Comparison of ENCODE assay signal across 16 cellular contexts in the genomic region with DNA sequence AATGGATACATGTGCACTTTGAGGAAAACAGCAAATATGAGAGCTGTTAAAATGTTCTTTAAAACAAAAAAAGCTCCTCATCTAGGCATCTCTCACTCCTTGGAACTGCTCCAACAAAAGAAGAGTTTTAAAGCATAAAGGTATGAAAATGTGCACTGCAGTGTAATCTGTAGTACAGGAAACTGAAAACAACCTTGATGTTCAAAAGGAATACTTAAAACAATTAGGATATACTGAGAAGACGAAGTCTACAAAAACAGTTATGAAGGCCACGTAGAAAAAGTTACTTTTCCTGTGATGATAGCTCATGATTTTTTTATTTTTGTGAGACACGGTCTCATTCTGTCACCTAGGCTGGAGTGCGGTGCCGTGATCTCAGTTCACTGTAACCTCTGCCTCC. TPM values are rescaled to one million over a fixed set of nuclear protein-coding genes. Genes with fewer than 3 reads are reported as not detected.
DNase-seq lines count a peak whose midpoint lies in the region; ATAC-seq lines count a peak whose summit lies in the region.
"Had no signal": no experiment of that assay in that cellular context is flagged by ENCODE, and none has a peak within 500 bp of the region (broad histone marks: within the 10 kb centered on the region; RNA-seq: fewer than 3 reads in every experiment).

No MANE protein-coding gene starts in this region.

- no peaks in the 10 kb centered on the region for H3K9me3 Mint-ChIP-seq in activated naive CD8-positive, alpha-beta T cell (ENCODE audit: low read depth)
- H3K9me3 Mint-ChIP-seq in activated naive CD8-positive, alpha-beta T cell treated with anti-CD3 and anti-CD28 coated beads for 36 hours = no peaks in the 10 kb centered on the region
- no peaks in the 10 kb centered on the region for H3K9me3 Mint-ChIP-seq in T-cell
- H3K9me3 Mint-ChIP-seq in naive thymus-derived CD4-positive, alpha-beta T cell = peaks cover 0 to 1% (median 0%) of the 10 kb centered on the region in 11 donors
- no peaks in the 10 kb centered on the region for H3K9me3 Mint-ChIP-seq in activated CD4-positive, alpha-beta memory T cell treated with anti-CD3 and anti-CD28 coated beads for 36 hours
- H3K9me3 Mint-ChIP-seq: CD4-positive, alpha-beta memory T cell had no signal

- H3K36me3 ChIP-seq in naive thymus-derived CD4-positive, alpha-beta T cell (ENCODE audit: control insufficient read depth in 2 of 3, insufficient read depth in 3 of 3, low read length in 3 of 3) = peaks cover 0 to 19% (median 7%) of the 10 kb centered on the region in 3 experiments

- intact Hi-C loops in naive thymus-derived CD4-positive, alpha-beta T cell (cut with micrococcal nuclease) = no loop called here
- intact Hi-C loops in activated CD4-positive, alpha-beta memory T cell treated with anti-CD3 and anti-CD28 coated beads for 36 hours (cut with micrococcal nuclease) = no loop called here

- no peaks in the 10 kb centered on the region for H3K27me3 ChIP-seq in naive thymus-derived CD4-positive, alpha-beta T cell (ENCODE audit: control insufficient read depth in 2 of 2, insufficient read depth in 2 of 2, low read length in 2 of 2)
- H3K27me3 ChIP-seq: BE2C had no signal

- H3K4me1 Mint-ChIP-seq in activated naive CD8-positive, alpha-beta T cell (ENCODE audit: low read depth) = peaks cover 16% of the 10 kb centered on the region
- H3K4me1 Mint-ChIP-seq in activated naive CD8-positive, alpha-beta T cell treated with anti-CD3 and anti-CD28 coated beads for 36 hours = peaks cover 7% of the 10 kb centered on the region
- peaks cover 13 to 28% (median 20%) of the 10 kb centered on the region in 3 donors for H3K4me1 Mint-ChIP-seq in T-cell
- peaks cover 6 to 32% (median 22%) of the 10 kb centered on the region in 7 donors for H3K4me1 Mint-ChIP-seq in naive thymus-derived CD4-positive, alpha-beta T cell
- peaks cover 3% of the 10 kb centered on the region for H3K4me1 Mint-ChIP-seq in activated CD4-positive, alpha-beta memory T cell treated with anti-CD3 and anti-CD28 coated beads for 36 hours (ENCODE audit: low read depth)

- H3K4me3 Mint-ChIP-seq in activated naive CD8-positive, alpha-beta T cell = no peak overlapping the region
- no peak overlapping the region for H3K4me3 Mint-ChIP-seq in activated naive CD8-positive, alpha-beta T cell treated with anti-CD3 and anti-CD28 coated beads for 36 hours
- H3K4me3 Mint-ChIP-seq in T-cell = no peak overlapping the region
- peak overlapping the region in 7 of 10 donors; percentile 2 to 57 (median 13) for H3K4me3 Mint-ChIP-seq in naive thymus-derived CD4-positive, alpha-beta T cell
- no peak overlapping the region for H3K4me3 Mint-ChIP-seq in activated CD4-positive, alpha-beta memory T cell treated with anti-CD3 and anti-CD28 coated beads for 36 hours
- H3K4me3 Mint-ChIP-seq: CD4-positive, alpha-beta memory T cell had no signal

- peak overlapping the region; percentile 67 for H3K27ac Mint-ChIP-seq in activated naive CD8-positive, alpha-beta T cell
- H3K27ac Mint-ChIP-seq in activated naive CD8-positive, alpha-beta T cell treated with anti-CD3 and anti-CD28 coated beads for 36 hours = no peak overlapping the region
- peak overlapping the region; percentile 71 to 86 for H3K27ac Mint-ChIP-seq in T-cell
- peak overlapping the region in 8 of 9 donors; percentile 28 to 94 (median 76) for H3K27ac Mint-ChIP-seq in naive thymus-derived CD4-positive, alpha-beta T cell
- H3K27ac Mint-ChIP-seq in activated CD4-positive, alpha-beta memory T cell treated with anti-CD3 and anti-CD28 coated beads for 36 hours = no peak overlapping the region

- CTCF ChIA-PET in T-cell (lab: Charles Lee) = interaction anchor here in 1 of 2 donors (0.5 kb wide), 1 partner anchor 96 kb away, joined by 6 read pairs; no protein-coding TSS in a partner anchor
- CTCF ChIA-PET in naive thymus-derived CD4-positive, alpha-beta T cell (lab: Charles Lee) = no interaction called here
- CTCF ChIA-PET in activated CD4-positive, alpha-beta memory T cell treated with anti-CD3 and anti-CD28 coated beads for 36 hours (lab: Charles Lee) = interaction anchor here (0.6 to 1.5 kb wide), 2 partner anchors 13 to 664 kb away, joined by 3 read pairs; no protein-coding TSS in a partner anchor

- peaks cover 0 to 15% of the 10 kb centered on the region in 2 donors for H3K4me1 ChIP-seq in naive thymus-derived CD4-positive, alpha-beta T cell (ENCODE audit: control insufficient read depth in 2 of 2, insufficient read depth in 2 of 2, low read length in 2 of 2)
- H3K4me1 ChIP-seq: BE2C had no signal

- peak overlapping the region; percentile 23 for H3K27ac ChIP-seq in naive thymus-derived CD4-positive, alpha-beta T cell (ENCODE audit: low read depth, low read length)
- H3K27ac ChIP-seq: GM23248 had no signal

- no peak overlapping the region for H3K4me3 ChIP-seq in naive thymus-derived CD4-positive, alpha-beta T cell (ENCODE audit: low read length)
- H3K4me3 ChIP-seq: GM23248 had no signal

- ATAC-seq in T-cell (replicated peaks in 1 of 4) (peak in 2 of 4 experiments; percentile 36 to 75), GM19395 (IDR thresholded peaks at IDR 0.05; ENCODE audit: unreplicated experiment) (no peak)
- peak; percentile 34 for ATAC-seq in naive thymus-derived CD4-positive, alpha-beta T cell

- POLR2A ChIA-PET in T-cell (lab: Charles Lee) = interaction anchor here in 1 of 2 donors (0.6 kb wide), 2 partner anchors 18 to 125 kb away, joined by 3 read pairs; no protein-coding TSS in a partner anchor
- POLR2A ChIA-PET in naive thymus-derived CD4-positive, alpha-beta T cell (lab: Charles Lee) = no interaction called here
- POLR2A ChIA-PET in activated CD4-positive, alpha-beta memory T cell treated with anti-CD3 and anti-CD28 coated beads for 36 hours (lab: Charles Lee) = no interaction called here

- DNase-seq in activated naive CD8-positive, alpha-beta T cell treated with anti-CD3 and anti-CD28 coated beads for 36 hours = no peak
- DNase-seq in T-cell (no peak), NCI-H82 treated with DMSO at 0.1 percent for 48 hours (lab: John Stamatoyannopoulos, UW; ENCODE audit: unreplicated experiment) (no peak)
- peak in 6 of 9 donors; percentile 15 to 57 (median 38) for DNase-seq in naive thymus-derived CD4-positive, alpha-beta T cell
- DNase-seq in activated CD4-positive, alpha-beta memory T cell treated with anti-CD3 and anti-CD28 coated beads for 36 hours = no peak
- DNase-seq: ACHN; BE2C; C1 segment of cervical spinal cord; Calu3; CD4-positive, alpha-beta memory T cell; DMS79 treated with DMSO at 0.1 percent for 48 hours; GF-D8; GM23248; HCEC 1CT had no signal

- H3K9me3 ChIP-seq in naive thymus-derived CD4-positive, alpha-beta T cell (ENCODE audit: control insufficient read depth in 2 of 3, low read length in 3 of 3) = no peaks in the 10 kb centered on the region
- H3K9me3 ChIP-seq: BE2C had no signal

- peaks cover 17% of the 10 kb centered on the region for H3K36me3 Mint-ChIP-seq in activated naive CD8-positive, alpha-beta T cell
- H3K36me3 Mint-ChIP-seq in activated naive CD8-positive, alpha-beta T cell treated with anti-CD3 and anti-CD28 coated beads for 36 hours = peaks cover 14% of the 10 kb centered on the region
- H3K36me3 Mint-ChIP-seq in T-cell = peaks cover 44% of the 10 kb centered on the region
- peaks cover 10 to 42% (median 13%) of the 10 kb centered on the region in 5 donors for H3K36me3 Mint-ChIP-seq in naive thymus-derived CD4-positive, alpha-beta T cell
- peaks cover 29% of the 10 kb centered on the region for H3K36me3 Mint-ChIP-seq in activated CD4-positive, alpha-beta memory T cell treated with anti-CD3 and anti-CD28 coated beads for 36 hours

- no peaks in the 10 kb centered on the region for H3K27me3 Mint-ChIP-seq in activated naive CD8-positive, alpha-beta T cell
- H3K27me3 Mint-ChIP-seq in activated naive CD8-positive, alpha-beta T cell treated with anti-CD3 and anti-CD28 coated beads for 36 hours = no peaks in the 10 kb centered on the region
- no peaks in the 10 kb centered on the region for H3K27me3 Mint-ChIP-seq in T-cell
- no peaks in the 10 kb centered on the region for H3K27me3 Mint-ChIP-seq in naive thymus-derived CD4-positive, alpha-beta T cell
- H3K27me3 Mint-ChIP-seq in activated CD4-positive, alpha-beta memory T cell treated with anti-CD3 and anti-CD28 coated beads for 36 hours = no peaks in the 10 kb centered on the region
- H3K27me3 Mint-ChIP-seq: CD4-positive, alpha-beta memory T cell had no signal

RNA-seq across cellular contexts. Expression of gene GPR75, which starts 2.1 kb away (rescaled TPM):
- total RNA-seq in activated naive CD8-positive, alpha-beta T cell treated with anti-CD3 and anti-CD28 coated beads for 36 hours = 1 to 10 TPM; 1.4 to 1.8 TPM
- 1 to 10 TPM; 2.3 to 3.4 (median 3.0) TPM for total RNA-seq in T-cell
- total RNA-seq in naive thymus-derived CD4-positive, alpha-beta T cell = 1 to 10 TPM; 2.9 to 5.0 (median 3.1) TPM
- polyA plus RNA-seq in naive thymus-derived CD4-positive, alpha-beta T cell = under 1 TPM in 1 of 2 donors, not detected in 1; 0.12 TPM
- under 1 TPM; 0.36 to 0.48 TPM for total RNA-seq in activated CD4-positive, alpha-beta memory T cell treated with anti-CD3 and anti-CD28 coated beads for 36 hours
- polyA plus RNA-seq: CD4-positive, alpha-beta memory T cell had no signal

Comparison
In these comparisons a context has a peak if more than half of its experiments do, and no peak if none do; other contexts are left out.
1. H3K27ac Mint-ChIP-seq: peak in activated naive CD8-positive, alpha-beta T cell (single experiment), T-cell (2 of 2) and naive thymus-derived CD4-positive, alpha-beta T cell (8 of 9); none in activated naive CD8-positive, alpha-beta T cell treated with anti-CD3 and anti-CD28 coated beads for 36 hours (single experiment) and activated CD4-positive, alpha-beta memory T cell treated with anti-CD3 and anti-CD28 coated beads for 36 hours (single experiment).
2. H3K4me3 Mint-ChIP-seq: peak in naive thymus-derived CD4-positive, alpha-beta T cell (7 of 10); none in activated naive CD8-positive, alpha-beta T cell (single experiment), activated naive CD8-positive, alpha-beta T cell treated with anti-CD3 and anti-CD28 coated beads for 36 hours (single experiment), T-cell (0 of 3) and activated CD4-positive, alpha-beta memory T cell treated with anti-CD3 and anti-CD28 coated beads for 36 hours (single experiment).
3. DNase-seq: peak in naive thymus-derived CD4-positive, alpha-beta T cell (6 of 9); none in activated naive CD8-positive, alpha-beta T cell treated with anti-CD3 and anti-CD28 coated beads for 36 hours (single experiment), T-cell (0 of 34), activated CD4-positive, alpha-beta memory T cell treated with anti-CD3 and anti-CD28 coated beads for 36 hours (single experiment) and NCI-H82 treated with DMSO at 0.1 percent for 48 hours (single experiment).